20 cellular contexts compared by ENCODE assay signal in the genomic region with DNA sequence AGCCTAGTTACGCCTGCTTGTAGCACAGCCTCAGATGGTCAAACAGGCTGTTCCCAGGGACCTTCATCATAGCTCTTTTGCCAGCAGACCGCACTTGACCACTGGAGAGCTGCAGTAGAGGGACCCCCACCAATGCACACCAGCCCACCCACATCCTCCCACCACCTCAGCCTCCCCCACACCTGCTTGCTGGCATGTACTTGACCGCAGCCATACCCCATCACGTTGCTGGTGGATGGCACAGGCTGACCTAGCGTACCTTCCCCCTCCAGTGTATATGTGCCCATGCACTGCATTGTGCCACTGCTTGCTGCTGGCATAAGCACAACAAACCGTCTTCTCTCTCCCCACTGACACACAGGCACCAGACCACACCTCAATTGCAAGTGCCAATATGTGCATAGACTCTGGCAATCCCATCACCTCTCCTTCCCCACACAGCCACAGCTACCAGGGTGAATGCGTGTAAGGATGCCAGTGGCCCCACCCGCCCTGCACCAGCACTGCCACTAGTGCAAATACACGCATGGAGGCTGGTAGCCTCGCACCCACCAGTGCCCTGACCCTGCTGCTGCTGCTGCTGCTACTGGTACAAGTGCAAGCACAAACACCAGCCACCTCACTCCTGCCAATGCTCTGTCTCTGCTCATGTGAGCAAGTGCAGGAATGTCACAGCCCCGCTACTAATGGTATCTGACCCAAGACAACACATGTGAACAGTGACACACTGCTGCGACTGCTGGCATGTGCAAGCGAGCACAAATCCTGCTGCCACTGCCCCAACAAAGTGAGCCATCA.
DNase-seq lines count a peak whose midpoint lies in the region; ATAC-seq, FAIRE-seq and TF ChIP-seq lines count a peak whose summit lies in the region.
"Had no signal": no experiment of that assay in that cellular context is flagged by ENCODE, and none has a peak within 500 bp of the region (broad histone marks: within the 10 kb centered on the region; RNA-seq: fewer than 3 reads in every experiment).

No MANE protein-coding gene starts in this region.

- no peak for TF ChIP-seq CTCF in H9 (conservative IDR thresholded peaks at IDR 0.05)
- TF ChIP-seq CTCF in bronchial epithelial cell (IDR thresholded peaks at IDR 0.05; ENCODE audit: insufficient read depth, low read length, severe bottlenecking): no peak
- no peak for TF ChIP-seq CTCF in kidney (IDR thresholded peaks at IDR 0.05; ENCODE audit: borderline replicate concordance, extremely low read depth, insufficient read depth)
- TF ChIP-seq CTCF in GM13976 (IDR thresholded peaks at IDR 0.05; ENCODE audit: borderline replicate concordance, control extremely low read depth, extremely low read depth, insufficient read depth, missing control alignments): no peak

- H3K27me3 Mint-ChIP-seq in H9 (ENCODE audit: low read depth): no peaks in the 10 kb centered on the region
- H3K27me3 Mint-ChIP-seq: B cell had no signal

- H3K27me3 ChIP-seq in H9 (ENCODE audit: insufficient read depth, low read length): no peaks in the 10 kb centered on the region
- H3K27me3 ChIP-seq in bronchial epithelial cell (ENCODE audit: control insufficient read depth, insufficient read depth, low read length): no peaks in the 10 kb centered on the region

- no peak overlapping the region for H2BK15ac ChIP-seq in H9 (ENCODE audit: low read depth, low read length)

- H3K4me3 Mint-ChIP-seq in H9: no peak overlapping the region
- H3K4me3 Mint-ChIP-seq in stimulated activated effector memory CD8-positive, alpha-beta T cell treated with anti-CD3 and anti-CD28 coated beads, Interleukin-12 subunit alpha, Interleukin-12 subunit beta, amount 100 ng/mL, for 72 hours: no peak overlapping the region
- H3K4me3 Mint-ChIP-seq: B cell, HFFc6 had no signal

- H4K5ac ChIP-seq in H9 (ENCODE audit: insufficient read length, low read depth, low read length): no peak overlapping the region

- H3K4me2 ChIP-seq in H9 (ENCODE audit: insufficient read depth, insufficient read length, low read length): no peak overlapping the region
- H3K4me2 ChIP-seq: A549 had no signal

- H3K4me1 ChIP-seq in H9 (ENCODE audit: insufficient read depth, low read length) (no peaks in the 10 kb centered on the region), kidney (ENCODE audit: control insufficient read depth in 1 of 2, insufficient read depth in 1 of 2, low read depth in 1 of 2, low read length in 2 of 2) (no peaks in the 10 kb centered on the region)
- H3K4me1 ChIP-seq: A549 had no signal

- H2BK20ac ChIP-seq in H9 (ENCODE audit: low read depth, low read length, poor library complexity, severe bottlenecking): no peak overlapping the region

- H3K4me1 Mint-ChIP-seq in H9: no peaks in the 10 kb centered on the region
- H3K4me1 Mint-ChIP-seq in stimulated activated effector memory CD8-positive, alpha-beta T cell treated with anti-CD3 and anti-CD28 coated beads, Interleukin-12 subunit alpha, Interleukin-12 subunit beta, amount 100 ng/mL, for 72 hours: no peaks in the 10 kb centered on the region
- H3K4me1 Mint-ChIP-seq: B cell had no signal

- no peak overlapping the region for H2AK5ac ChIP-seq in H9 (ENCODE audit: insufficient read length, low read length)

- no peak overlapping the region; a peak in 1 of 7 replicates for H3K27ac Mint-ChIP-seq in H9
- H3K27ac Mint-ChIP-seq in stimulated activated effector memory CD8-positive, alpha-beta T cell treated with anti-CD3 and anti-CD28 coated beads, Interleukin-12 subunit alpha, Interleukin-12 subunit beta, amount 100 ng/mL, for 72 hours: no peak overlapping the region
- H3K27ac Mint-ChIP-seq: B cell, HFFc6 had no signal

- no peak overlapping the region for H3K27ac ChIP-seq in H9 (ENCODE audit: insufficient read length, low read depth, low read length)
- H3K27ac ChIP-seq in kidney (ENCODE audit: low read depth in 2 of 2, low read length in 2 of 2): no peak overlapping the region
- H3K27ac ChIP-seq: A549 had no signal

- peak; percentile 11 for ATAC-seq in stimulated activated effector memory CD8-positive, alpha-beta T cell treated with anti-CD3 and anti-CD28 coated beads, Interleukin-12 subunit alpha, Interleukin-12 subunit beta, amount 100 ng/mL, for 72 hours
- ATAC-seq: A549 had no signal

- H3K4ac ChIP-seq in H9 (ENCODE audit: low read depth, low read length): no peak overlapping the region

- H3K4me3 ChIP-seq in bronchial epithelial cell (ENCODE audit: low read depth, low read length) (no peak overlapping the region), kidney (ENCODE audit: low read length in 2 of 2) (no peak overlapping the region)
- H3K4me3 ChIP-seq: A549 had no signal

- H2AFZ ChIP-seq in H9 (ENCODE audit: low read length): no peak overlapping the region

- no peaks in the 10 kb centered on the region for H3K36me3 Mint-ChIP-seq in H9 (ENCODE audit: insufficient read depth in 1 of 3, low read depth in 3 of 3)
- H3K36me3 Mint-ChIP-seq in stimulated activated effector memory CD8-positive, alpha-beta T cell treated with anti-CD3 and anti-CD28 coated beads, Interleukin-12 subunit alpha, Interleukin-12 subunit beta, amount 100 ng/mL, for 72 hours: no peaks in the 10 kb centered on the region

- no peak overlapping the region for H2BK12ac ChIP-seq in H9 (ENCODE audit: insufficient read length, low read depth, low read length)

- FAIRE-seq in bronchial epithelial cell (lab: Jason Lieb, UNC) (peak; percentile 47), kidney (lab: Jason Lieb, UNC) (no peak)
- FAIRE-seq: A549, D721Med, RCC 7860 had no signal

- H3K9ac ChIP-seq in H9 (ENCODE audit: extremely low read depth, insufficient read length, low read length) (no peak overlapping the region), kidney (ENCODE audit: low read length in 2 of 2) (no peak overlapping the region)

- intact Hi-C loops in kidney (cut with DNase I): no loop called here

- H2BK5ac ChIP-seq in H9 (ENCODE audit: insufficient read length, low read length): no peak overlapping the region

- H3K9me3 ChIP-seq in H9 (ENCODE audit: control insufficient read depth, low read depth, low read length): no peaks in the 10 kb centered on the region
- H3K9me3 ChIP-seq in kidney (ENCODE audit: control insufficient read depth in 1 of 2, low read length in 2 of 2): no peaks in the 10 kb centered on the region
- H3K9me3 ChIP-seq: A549 had no signal

- in situ Hi-C loops in GM13976 (cut with MboI; ENCODE audit: low sequenced_read_pairs, unreplicated experiment): no loop called here

- no peak overlapping the region for H3K56ac ChIP-seq in H9 (ENCODE audit: insufficient read length, low read depth, low read length)

- H3T11ph ChIP-seq in H9 (ENCODE audit: low read length): no peak overlapping the region

- no peaks in the 10 kb centered on the region for H3K79me2 ChIP-seq in H9 (ENCODE audit: insufficient read depth, low read length)

- no peaks in the 10 kb centered on the region for H3K23me2 ChIP-seq in H9 (ENCODE audit: insufficient read length, low read depth, low read length, poor library complexity, severe bottlenecking)

- H3K36me3 ChIP-seq in bronchial epithelial cell (ENCODE audit: control insufficient read depth, insufficient read depth, low read length) (no peaks in the 10 kb centered on the region), kidney (ENCODE audit: control insufficient read depth in 1 of 2, insufficient read depth in 2 of 2, low read length in 2 of 2) (no peaks in the 10 kb centered on the region)

- H3K14ac ChIP-seq in H9 (ENCODE audit: insufficient read depth, low read length): 0 out of 2 replicates have a peak overlapping the region, but pooled peaks have one; percentile 6

- no peaks in the 10 kb centered on the region for H4K20me1 ChIP-seq in H9 (ENCODE audit: control insufficient read depth, insufficient read depth, insufficient read length)

- DNase-seq in H9: no peak
- no peak for DNase-seq in bronchial epithelial cell (ENCODE audit: low read depth)
- DNase-seq in kidney: peak; percentile 59
- no peak for DNase-seq in stimulated activated effector memory CD8-positive, alpha-beta T cell treated with anti-CD3 and anti-CD28 coated beads, Interleukin-12 subunit alpha, Interleukin-12 subunit beta, amount 100 ng/mL, for 72 hours (ENCODE audit: low spot score in 2 of 2)
- DNase-seq in activated T-cell treated with anti-CD3 and anti-CD28 coated beads for 4 hours: no peak
- no peak for DNase-seq in OCI-M2 (lab: John Stamatoyannopoulos, UW; ENCODE audit: unreplicated experiment)
- DNase-seq in GM13976 (ENCODE audit: low spot score): no peak
- DNase-seq: DMS53, GF-D8, H7, HFFc6, Kasumi-1, NCI-H1694, NCI-H2081, NCI-H2171, NCI-H524 treated with DMSO at 0.1 percent for 48 hours had no signal

- H2BK120ac ChIP-seq in H9 (ENCODE audit: low read depth, low read length, poor library complexity, severe bottlenecking): no peak overlapping the region

- no peak overlapping the region for H3K18ac ChIP-seq in H9 (ENCODE audit: insufficient read length, low read depth, low read length)

- H3K23ac ChIP-seq in H9 (ENCODE audit: insufficient read length, low read depth, low read length): no peak overlapping the region

- H3K9me3 Mint-ChIP-seq in H9: no peaks in the 10 kb centered on the region
- H3K9me3 Mint-ChIP-seq in stimulated activated effector memory CD8-positive, alpha-beta T cell treated with anti-CD3 and anti-CD28 coated beads, Interleukin-12 subunit alpha, Interleukin-12 subunit beta, amount 100 ng/mL, for 72 hours: peaks cover 30% of the 10 kb centered on the region

- H4K8ac ChIP-seq in H9 (replicated peaks; ENCODE audit: insufficient read length, low read depth, low read length): no peak overlapping the region

- WGBS in H9 (ENCODE audit: extremely low coverage, insufficient read length, low lambda C conversion rate): no CpG with 5 or more reads among the region's 13 CpGs

- no peak overlapping the region for H4K91ac ChIP-seq in H9 (ENCODE audit: insufficient read length, low read depth, low read length)

- no peaks in the 10 kb centered on the region for H3K79me1 ChIP-seq in H9 (ENCODE audit: insufficient read depth, low read depth, low read length, poor library complexity, severe bottlenecking)
